20 cellular contexts compared by ENCODE assay signal in genomic region chr3:6807967-6808588, GRCh38. TPM values are rescaled to one million over a fixed set of nuclear protein-coding genes. Genes with fewer than 3 reads are reported as not detected.
DNase-seq lines count a peak whose midpoint lies in the region; ATAC-seq and TF ChIP-seq lines count a peak whose summit lies in the region.
"Had no signal": no experiment of that assay in that cellular context is flagged by ENCODE, and none has a peak within 500 bp of the region (broad histone marks: within the 10 kb centered on the region; RNA-seq: fewer than 3 reads in every experiment).

No MANE protein-coding gene starts in this region.

- H3K36me3 ChIP-seq in A673 (ENCODE audit: insufficient read depth, low read length, poor library complexity, severe bottlenecking): no peaks in the 10 kb centered on the region
- H3K36me3 ChIP-seq in HCT116 (ENCODE audit: control insufficient read depth in 1 of 2, insufficient read depth in 2 of 2, low read length in 2 of 2): no peaks in the 10 kb centered on the region
- H3K36me3 ChIP-seq: SJCRH30 had no signal

- no peaks in the 10 kb centered on the region for H3K27me3 ChIP-seq in A673 (replicated peaks; ENCODE audit: insufficient read depth, low read depth, low read length, poor library complexity)
- H3K27me3 ChIP-seq in HCT116 (ENCODE audit: insufficient read depth, low read length): no peaks in the 10 kb centered on the region
- no peaks in the 10 kb centered on the region for H3K27me3 ChIP-seq in foreskin keratinocyte
- H3K27me3 ChIP-seq: SJCRH30 had no signal

- no peak overlapping the region for H3K27ac ChIP-seq in A673 (ENCODE audit: low read depth, low read length, poor library complexity, severe bottlenecking)
- H3K27ac ChIP-seq in HCT116 (ENCODE audit: low read depth, low read length): no peak overlapping the region
- no peak overlapping the region for H3K27ac ChIP-seq in foreskin keratinocyte
- H3K27ac ChIP-seq: SJCRH30 had no signal

- no peak overlapping the region for H3K4me2 ChIP-seq in HCT116 (ENCODE audit: low read length)

- intact Hi-C loops in A673 (cut with micrococcal nuclease; ENCODE audit: unreplicated experiment): no loop called here
- intact Hi-C loops in HCT116 (cut with micrococcal nuclease): no loop called here
- intact Hi-C loops in Right ventricle myocardium superior (cut with DNase I): no loop called here

- DNase-seq in A673 (ENCODE audit: low spot score) (peak; percentile 0), HCT116 (ENCODE audit: low read depth, low spot score) (no peak), RKO (ENCODE audit: low spot score) (peak; percentile 21), foreskin keratinocyte (peak in 1 of 2 donors; percentile 64), NCI-H1436 treated with DMSO at 0.1 percent for 48 hours (lab: John Stamatoyannopoulos, UW) (no peak), GM13977 (ENCODE audit: low spot score) (no peak), mesenteric fat pad (ENCODE audit: low spot score) (no peak), Right ventricle myocardium superior (no peak)
- DNase-seq: activated CD4-positive, CD25-positive, alpha-beta regulatory T cell; activated naive CD8-positive, alpha-beta T cell treated with anti-CD3 and anti-CD28 coated beads, Interleukin-2, amount 50 U/mL, for 24 hours; CD4-positive, CD25-positive, alpha-beta regulatory T cell; effector memory CD8-positive, alpha-beta T cell; posterior cingulate gyrus; SJCRH30; stimulated activated CD4-positive, alpha-beta T cell treated with anti-CD3 and anti-CD28 coated beads, Interleukin-4, amount 100 ng/mL, for 1 hour; T-helper 2 cell had no signal

- CTCF ChIA-PET in A673 (lab: Charles Lee) (no interaction called here), HCT116 (lab: Charles Lee) (no interaction called here)

- H3K9ac ChIP-seq in HCT116 (ENCODE audit: low read length): no peak overlapping the region

- TF ChIP-seq CTCF in A673 (conservative IDR thresholded peaks at IDR 0.05; ENCODE audit: low read depth, low read length) (no peak), HCT116 (IDR thresholded peaks at IDR 0.05 in 2 of 3, conservative IDR thresholded peaks at IDR 0.05 in 1 of 3; ENCODE audit: borderline replicate concordance in 1 of 3, insufficient read depth in 1 of 3, low read depth in 2 of 3, low read length in 2 of 3) (no peak), foreskin keratinocyte (conservative IDR thresholded peaks at IDR 0.05) (no peak), GM13977 (IDR thresholded peaks at IDR 0.05; ENCODE audit: extremely low read depth, insufficient read depth, missing control alignments) (no peak)

- ATAC-seq in HCT116: 0 out of 2 replicates have a peak, but pooled peaks have one; percentile 20
- ATAC-seq in foreskin keratinocyte: peak; percentile 91
- ATAC-seq in Right ventricle myocardium superior (ENCODE audit: poor library complexity): no peak
- ATAC-seq: activated naive CD8-positive, alpha-beta T cell treated with anti-CD3 and anti-CD28 coated beads, Interleukin-2, amount 50 U/mL, for 24 hours; effector memory CD8-positive, alpha-beta T cell had no signal

- H3K9me3 ChIP-seq in A673 (ENCODE audit: low read depth, low read length, poor library complexity, severe bottlenecking): no peaks in the 10 kb centered on the region
- H3K9me3 ChIP-seq in HCT116 (ENCODE audit: control insufficient read depth in 1 of 2, insufficient read depth in 1 of 2, low read depth in 1 of 2, low read length in 2 of 2): no peaks in the 10 kb centered on the region
- H3K9me3 ChIP-seq: SJCRH30 had no signal

- POLR2A ChIA-PET in A673 (lab: Charles Lee; ENCODE audit: low non-redundant PET): no interaction called here
- POLR2A ChIA-PET in HCT116 (lab: Charles Lee): no interaction called here

- H4K20me1 ChIP-seq in HCT116 (ENCODE audit: insufficient read depth): no peaks in the 10 kb centered on the region

- no peak for TF ChIP-seq POLR2A in HCT116 (IDR thresholded peaks at IDR 0.05; ENCODE audit: borderline replicate concordance, extremely low read depth, insufficient read depth, insufficient read length)

- H3K79me2 ChIP-seq in HCT116 (ENCODE audit: insufficient read depth, low read length): no peaks in the 10 kb centered on the region

- no peak overlapping the region for H2AFZ ChIP-seq in HCT116 (ENCODE audit: low read depth, low read length, poor library complexity, severe bottlenecking)

- RAD21 ChIA-PET in HCT116 (lab: Charles Lee; ENCODE audit: low non-redundant PET in 1 of 2, low total read pairs in 2 of 2, uncharacterized antibody in 2 of 2, unreplicated experiment in 2 of 2): no interaction called here

- no peak for TF ChIP-seq RAD21 in HCT116 (IDR thresholded peaks at IDR 0.05; ENCODE audit: low read depth)

- in situ Hi-C loops in GM13977 (cut with MboI; ENCODE audit: low pct_unique_long_range_greater_than_20kb, low sequenced_read_pairs, unreplicated experiment): no loop called here

- H3K4me3 ChIP-seq in A673 (ENCODE audit: low read depth, low read length, poor library complexity, severe bottlenecking): no peak overlapping the region
- no peak overlapping the region for H3K4me3 ChIP-seq in HCT116 (replicated peaks in 1 of 2; ENCODE audit: low read depth in 1 of 2, low read length in 2 of 2)
- H3K4me3 ChIP-seq: SJCRH30 had no signal

- H3K9me2 ChIP-seq in HCT116 (ENCODE audit: insufficient read depth): no peaks in the 10 kb centered on the region

- H3K4me1 ChIP-seq in A673 (ENCODE audit: insufficient read depth, low read length, poor library complexity, severe bottlenecking): no peaks in the 10 kb centered on the region
- no peaks in the 10 kb centered on the region for H3K4me1 ChIP-seq in HCT116 (ENCODE audit: control insufficient read depth in 1 of 2, insufficient read depth in 2 of 2, low read length in 2 of 2)
- H3K4me1 ChIP-seq in foreskin keratinocyte: peaks cover 5% of the 10 kb centered on the region
- H3K4me1 ChIP-seq: SJCRH30 had no signal

- BruUV-seq in A673 (replicated peaks; lab: Mats Ljungman, UMichigan): no TSS peak
- BruUV-seq in HCT116 (replicated peaks; lab: Mats Ljungman, UMichigan): no TSS peak

TF ChIP-seq in HCT116, 20 proteins besides CTCF, POLR2A, EP300 and RAD21:
- TF ChIP-seq ELF1 (IDR thresholded peaks at IDR 0.05; ENCODE audit: borderline replicate concordance, low read depth) (no peak), FOSL1 (IDR thresholded peaks at IDR 0.05; ENCODE audit: low read depth) (no peak)

RNA-seq across cellular contexts. Expression of gene GRM7, which starts 52.8 kb away (rescaled TPM):
- total RNA-seq in A673 (2021) (not detected in 2 replicates), HCT116 (2021; ENCODE audit: unreplicated experiment) (not detected), foreskin keratinocyte (not detected in 2 replicates), mesenteric fat pad (0.16 TPM), Right ventricle myocardium superior (not detected)
- polyA plus RNA-seq in HCT116 (2012): not detected in 2 replicates
- polyA plus RNA-seq in foreskin keratinocyte: not detected in 2 replicates
- total RNA-seq: CD4-positive, CD25-positive, alpha-beta regulatory T cell; fibroblast of villous mesenchyme; myocyte had no signal
- polyA plus RNA-seq: CD4-positive, CD25-positive, alpha-beta regulatory T cell; IgD-negative memory B cell; liver had no signal

Comparison
In these comparisons a context has a peak if more than half of its experiments do, and no peak if none do; other contexts are left out.
1. DNase-seq: peak in A673 (single experiment) and RKO (single experiment); none in HCT116 (single experiment), NCI-H1436 treated with DMSO at 0.1 percent for 48 hours (single experiment), GM13977 (single experiment), mesenteric fat pad (single experiment) and Right ventricle myocardium superior (single experiment).